ENCODE assay signal across 11 cellular contexts in the genomic region with DNA sequence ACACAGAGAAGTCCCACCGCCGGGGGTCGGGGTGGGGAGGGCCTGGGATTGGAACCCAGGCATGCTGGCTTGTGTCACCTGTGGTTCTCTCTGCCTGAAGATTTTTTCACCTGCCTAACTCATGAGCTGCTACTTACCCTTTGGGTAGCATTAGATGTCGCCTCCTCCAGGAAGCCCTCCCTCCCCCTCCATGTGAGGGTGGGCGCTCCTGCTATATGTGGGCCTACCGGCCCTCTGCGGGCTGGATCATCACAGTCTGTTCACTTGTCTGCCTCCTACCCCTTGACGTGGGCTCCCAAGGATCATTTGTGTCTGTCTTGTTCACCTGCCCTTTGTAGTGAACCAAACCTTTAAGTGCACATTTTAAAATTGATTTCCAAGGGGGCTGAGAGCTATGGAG.
DNase-seq lines count a peak whose midpoint lies in the region; ATAC-seq and TF ChIP-seq lines count a peak whose summit lies in the region.
"Had no signal": no experiment of that assay in that cellular context is flagged by ENCODE, and none has a peak within 500 bp of the region (broad histone marks: within the 10 kb centered on the region; RNA-seq: fewer than 3 reads in every experiment).

No MANE protein-coding gene starts in this region.

- H3K9me2 ChIP-seq in hepatocyte (replicated peaks; ENCODE audit: insufficient read depth), result no peaks in the 10 kb centered on the region

- H3K36me3 ChIP-seq in WERI-Rb-1, result no peaks in the 10 kb centered on the region
- no peaks in the 10 kb centered on the region for H3K36me3 ChIP-seq in hepatocyte (replicated peaks; ENCODE audit: insufficient read depth, low read depth)
- H3K36me3 ChIP-seq: gastrocnemius medialis, prostate gland had no signal

- no peaks in the 10 kb centered on the region for H3K79me2 ChIP-seq in hepatocyte

- peak overlapping the region; percentile 56 for H3K4me3 ChIP-seq in WERI-Rb-1 (ENCODE audit: low read depth, low read length)
- H3K4me3 ChIP-seq in hepatocyte, result no peak overlapping the region

- H4K20me1 ChIP-seq in hepatocyte (ENCODE audit: insufficient read depth, poor library complexity, severe bottlenecking), result no peaks in the 10 kb centered on the region

- TF ChIP-seq CTCF in WERI-Rb-1 (IDR thresholded peaks at IDR 0.05; ENCODE audit: low read depth, low read length), result no peak
- no peak for TF ChIP-seq CTCF in hepatocyte (IDR thresholded peaks at IDR 0.05; ENCODE audit: poor library complexity)

- no peak for DNase-seq in activated naive CD4-positive, alpha-beta T cell treated with anti-CD3 and anti-CD28 coated beads, Interleukin-2, amount 10 ng/mL, durations not matched to agents 7 days and 5 days
- DNase-seq in activated naive CD4-positive, alpha-beta T cell (lab: John Stamatoyannopoulos, UW), result no peak
- no peak for DNase-seq in WERI-Rb-1
- no peak for DNase-seq in hepatocyte (ENCODE audit: low spot score)
- DNase-seq in stimulated activated effector memory CD8-positive, alpha-beta T cell treated with anti-CD3 and anti-CD28 coated beads, Interleukin-12 subunit alpha, Interleukin-12 subunit beta, amount 100 ng/mL, for 72 hours (ENCODE audit: low spot score in 2 of 2), result no peak
- DNase-seq in effector CD8-positive, alpha-beta T cell (lab: John Stamatoyannopoulos, UW), result no peak
- no peak for DNase-seq in NCI-H2029 treated with DMSO at 0.1 percent for 48 hours (lab: John Stamatoyannopoulos, UW)

- CTCF ChIA-PET in activated naive CD4-positive, alpha-beta T cell treated with anti-CD3 and anti-CD28 coated beads, Interleukin-2, amount 10 ng/mL, durations not matched to agents 7 days and 5 days (lab: Charles Lee), result interaction anchor here (0.7 to 1.8 kb wide), 6 partner anchors 35 to 161 kb away, joined by 3 to 18 read pairs (median 4); no protein-coding TSS in a partner anchor

- H3K4me1 Mint-ChIP-seq in activated naive CD4-positive, alpha-beta T cell treated with anti-CD3 and anti-CD28 coated beads, Interleukin-2, amount 10 ng/mL, durations not matched to agents 7 days and 5 days, result peaks cover 19% of the 10 kb centered on the region
- peaks cover 20% of the 10 kb centered on the region for H3K4me1 Mint-ChIP-seq in stimulated activated effector memory CD8-positive, alpha-beta T cell treated with anti-CD3 and anti-CD28 coated beads, Interleukin-12 subunit alpha, Interleukin-12 subunit beta, amount 100 ng/mL, for 72 hours

- peak overlapping the region; percentile 100 for H3K4me2 ChIP-seq in hepatocyte

- H3K27ac ChIP-seq in WERI-Rb-1 (no peak overlapping the region), hepatocyte (no peak overlapping the region)

- H3K4me3 Mint-ChIP-seq in activated naive CD4-positive, alpha-beta T cell treated with anti-CD3 and anti-CD28 coated beads, Interleukin-2, amount 10 ng/mL, durations not matched to agents 7 days and 5 days, result peak overlapping the region; percentile 52
- H3K4me3 Mint-ChIP-seq in stimulated activated effector memory CD8-positive, alpha-beta T cell treated with anti-CD3 and anti-CD28 coated beads, Interleukin-12 subunit alpha, Interleukin-12 subunit beta, amount 100 ng/mL, for 72 hours, result peak overlapping the region; percentile 51

- no peak for ATAC-seq in stimulated activated effector memory CD8-positive, alpha-beta T cell treated with anti-CD3 and anti-CD28 coated beads, Interleukin-12 subunit alpha, Interleukin-12 subunit beta, amount 100 ng/mL, for 72 hours
- ATAC-seq in GM21619 (IDR thresholded peaks at IDR 0.05; ENCODE audit: unreplicated experiment), result no peak

- H3K9me3 ChIP-seq in WERI-Rb-1 (ENCODE audit: severe bottlenecking), result peaks cover 3% of the 10 kb centered on the region
- H3K9me3 ChIP-seq in hepatocyte (ENCODE audit: low read depth), result no peaks in the 10 kb centered on the region
- H3K9me3 ChIP-seq: gastrocnemius medialis, prostate gland had no signal

- no peaks in the 10 kb centered on the region for H3K4me1 ChIP-seq in hepatocyte (ENCODE audit: insufficient read depth)

- H3K36me3 Mint-ChIP-seq in activated naive CD4-positive, alpha-beta T cell treated with anti-CD3 and anti-CD28 coated beads, Interleukin-2, amount 10 ng/mL, durations not matched to agents 7 days and 5 days, result no peaks in the 10 kb centered on the region
- no peaks in the 10 kb centered on the region for H3K36me3 Mint-ChIP-seq in stimulated activated effector memory CD8-positive, alpha-beta T cell treated with anti-CD3 and anti-CD28 coated beads, Interleukin-12 subunit alpha, Interleukin-12 subunit beta, amount 100 ng/mL, for 72 hours
- H3K36me3 Mint-ChIP-seq: activated naive CD4-positive, alpha-beta T cell treated with anti-CD3 and anti-CD28 coated beads, Interleukin-2, amount 50 U/mL, for 72 hours had no signal

- peak overlapping the region; percentile 83 for H2AFZ ChIP-seq in hepatocyte

- peaks cover 55% of the 10 kb centered on the region for H3K27me3 Mint-ChIP-seq in activated naive CD4-positive, alpha-beta T cell treated with anti-CD3 and anti-CD28 coated beads, Interleukin-2, amount 10 ng/mL, durations not matched to agents 7 days and 5 days

- 82% methylated on average over 5 of the region's 8 CpGs for WGBS in hepatocyte (ENCODE audit: low lambda C conversion rate, missing lambda C conversion rate)

- H3K27ac Mint-ChIP-seq in activated naive CD4-positive, alpha-beta T cell treated with anti-CD3 and anti-CD28 coated beads, Interleukin-2, amount 10 ng/mL, durations not matched to agents 7 days and 5 days, result no peak overlapping the region
- H3K27ac Mint-ChIP-seq in stimulated activated effector memory CD8-positive, alpha-beta T cell treated with anti-CD3 and anti-CD28 coated beads, Interleukin-12 subunit alpha, Interleukin-12 subunit beta, amount 100 ng/mL, for 72 hours, result no peak overlapping the region
- H3K27ac Mint-ChIP-seq: activated naive CD4-positive, alpha-beta T cell treated with anti-CD3 and anti-CD28 coated beads, Interleukin-2, amount 50 U/mL, for 72 hours had no signal

- H3K27me3 ChIP-seq in WERI-Rb-1 (ENCODE audit: insufficient read depth, low read depth, severe bottlenecking) (no peaks in the 10 kb centered on the region), hepatocyte (no peaks in the 10 kb centered on the region)
- H3K27me3 ChIP-seq: gastrocnemius medialis had no signal

- H3K9me3 Mint-ChIP-seq in activated naive CD4-positive, alpha-beta T cell treated with anti-CD3 and anti-CD28 coated beads, Interleukin-2, amount 10 ng/mL, durations not matched to agents 7 days and 5 days, result no peaks in the 10 kb centered on the region
- H3K9me3 Mint-ChIP-seq in stimulated activated effector memory CD8-positive, alpha-beta T cell treated with anti-CD3 and anti-CD28 coated beads, Interleukin-12 subunit alpha, Interleukin-12 subunit beta, amount 100 ng/mL, for 72 hours, result no peaks in the 10 kb centered on the region
- H3K9me3 Mint-ChIP-seq: activated naive CD4-positive, alpha-beta T cell treated with anti-CD3 and anti-CD28 coated beads, Interleukin-2, amount 50 U/mL, for 72 hours had no signal
